Comparison of ENCODE assay signal across 15 cellular contexts in genomic region chr12:115464673-115465060, GRCh38.
DNase-seq lines count a peak whose midpoint lies in the region; ATAC-seq and TF ChIP-seq lines count a peak whose summit lies in the region.
"Had no signal": no experiment of that assay in that cellular context is flagged by ENCODE, and none has a peak within 500 bp of the region (broad histone marks: within the 10 kb centered on the region; RNA-seq: fewer than 3 reads in every experiment).

No MANE protein-coding gene starts in this region.

- H3K9me2 ChIP-seq in hepatocyte (replicated peaks; ENCODE audit: insufficient read depth), result no peaks in the 10 kb centered on the region

- H3K4me3 ChIP-seq in hepatocyte (no peak overlapping the region), mucosa of rectum (ENCODE audit: low read length in 2 of 2) (peak overlapping the region in 1 of 2 donors; percentile 35)
- H3K4me3 ChIP-seq: GM23248 had no signal

- H3K4me1 ChIP-seq in hepatocyte (ENCODE audit: insufficient read depth) (peaks cover 3% of the 10 kb centered on the region), mucosa of rectum (ENCODE audit: control insufficient read depth in 2 of 2, insufficient read depth in 2 of 2, low read length in 2 of 2) (peaks cover 0 to 3% of the 10 kb centered on the region in 2 donors)

- TF ChIP-seq CTCF in VCaP (conservative IDR thresholded peaks at IDR 0.05), result no peak
- TF ChIP-seq CTCF in hepatocyte (IDR thresholded peaks at IDR 0.05; ENCODE audit: poor library complexity), result no peak

- H3K9me3 ChIP-seq in hepatocyte (ENCODE audit: low read depth) (no peaks in the 10 kb centered on the region), mucosa of rectum (ENCODE audit: control insufficient read depth in 2 of 2, low read length in 2 of 2) (no peaks in the 10 kb centered on the region)

- no peak overlapping the region for H2AFZ ChIP-seq in hepatocyte
- H2AFZ ChIP-seq: GM23248 had no signal

- H4K20me1 ChIP-seq in hepatocyte (ENCODE audit: insufficient read depth, poor library complexity, severe bottlenecking), result no peaks in the 10 kb centered on the region

- H3K27me3 ChIP-seq in hepatocyte (no peaks in the 10 kb centered on the region), mucosa of rectum (ENCODE audit: control insufficient read depth in 2 of 2, insufficient read depth in 2 of 2, low read length in 2 of 2) (no peaks in the 10 kb centered on the region)

- 0 out of 2 replicates have a peak overlapping the region, but pooled peaks have one; percentile 25 for H3K27ac ChIP-seq in VCaP
- peak overlapping the region; percentile 41 for H3K27ac ChIP-seq in hepatocyte
- peak overlapping the region; percentile 34 to 54 for H3K27ac ChIP-seq in mucosa of rectum (ENCODE audit: low read depth in 2 of 2, low read length in 2 of 2)
- H3K27ac ChIP-seq: GM23248 had no signal

- no peak for ATAC-seq in HG02763 (IDR thresholded peaks at IDR 0.05; ENCODE audit: unreplicated experiment)
- ATAC-seq in HG03457 (IDR thresholded peaks at IDR 0.05; ENCODE audit: unreplicated experiment), result no peak

- 86% methylated on average over 7 of the region's 7 CpGs for WGBS in hepatocyte (ENCODE audit: low lambda C conversion rate, missing lambda C conversion rate)

- no peak overlapping the region for H3K4me2 ChIP-seq in hepatocyte

- DNase-seq in hepatocyte (ENCODE audit: low spot score) (no peak), DMS114 treated with DMSO at 0.1 percent for 48 hours (lab: John Stamatoyannopoulos, UW; ENCODE audit: unreplicated experiment) (no peak)
- DNase-seq: C1 segment of cervical spinal cord; Calu3; CD4-positive, alpha-beta memory T cell; COR-L47; DMS153; DND-41; GM23248; H7; HCEC 1CT had no signal

- H3K9ac ChIP-seq in mucosa of rectum (ENCODE audit: low read depth in 1 of 2, low read length in 2 of 2), result no peak overlapping the region
- H3K9ac ChIP-seq: GM23248 had no signal

- no peaks in the 10 kb centered on the region for H3K79me2 ChIP-seq in hepatocyte

- no peaks in the 10 kb centered on the region for H3K36me3 ChIP-seq in hepatocyte (replicated peaks; ENCODE audit: insufficient read depth, low read depth)
- no peaks in the 10 kb centered on the region for H3K36me3 ChIP-seq in mucosa of rectum (ENCODE audit: control insufficient read depth in 2 of 2, insufficient read depth in 2 of 2, low read length in 2 of 2)
